Comparison of ENCODE assay signal across 22 cellular contexts in genomic region chr10:106960812-106961211, GRCh38.
"Had no signal": no experiment of that assay in that cellular context is flagged by ENCODE, and none has a peak within 500 bp of the region (broad histone marks: within the 10 kb centered on the region; RNA-seq: fewer than 3 reads in every experiment).

No MANE protein-coding gene starts in this region.

- DNase-seq: activated CD4-positive, alpha-beta T cell treated with anti-CD3 and anti-CD28 coated beads for 48 hours; activated CD4-positive, alpha-beta T cell treated with anti-CD3 and anti-CD28 coated beads, Interleukin-2, amount 50 U/mL, for 48 hours; activated CD4-positive, CD25-positive, alpha-beta regulatory T cell treated with anti-CD3 and anti-CD28 coated beads, Interleukin-2, amount 50 U/mL, for 72 hours; activated CD8-positive, alpha-beta memory T cell treated with anti-CD3 and anti-CD28 coated beads, Interleukin-2, amount 10 ng/mL, durations not matched to agents 7 days and 5 days; activated effector memory CD4-positive, alpha-beta T cell treated with Interleukin-2 at 50 U/mL for 16 hours; activated naive CD4-positive, alpha-beta T cell; activated T-cell treated with anti-CD3 and anti-CD28 coated beads, Interleukin-2, amount 50 U/mL, for 24 hours; aorta; central memory CD4-positive, alpha-beta T cell; MG63; NCI-H1092 treated with DMSO at 0.1 percent for 48 hours; NCI-H1417 treated with DMSO at 0.1 percent for 48 hours; NCI-H1694; NCI-H2029 treated with DMSO at 0.1 percent for 48 hours; NCI-H345; NCI-H510A; NCI-H69; Peyer's patch; Right ventricle myocardium superior; SJCRH30; SW 1271 had no signal

- H3K27ac ChIP-seq: Peyer's patch, RWPE1, SJCRH30 had no signal

- H3K4me3 ChIP-seq: MG63, Peyer's patch, SJCRH30 had no signal

- H3K9me3 ChIP-seq: MG63, Peyer's patch, SJCRH30 had no signal

- H3K36me3 ChIP-seq: MG63, Peyer's patch, SJCRH30 had no signal

- H3K4me1 ChIP-seq: Peyer's patch, SJCRH30 had no signal

- H3K27me3 ChIP-seq: MG63, Peyer's patch, SJCRH30 had no signal
